In the genomic region with DNA sequence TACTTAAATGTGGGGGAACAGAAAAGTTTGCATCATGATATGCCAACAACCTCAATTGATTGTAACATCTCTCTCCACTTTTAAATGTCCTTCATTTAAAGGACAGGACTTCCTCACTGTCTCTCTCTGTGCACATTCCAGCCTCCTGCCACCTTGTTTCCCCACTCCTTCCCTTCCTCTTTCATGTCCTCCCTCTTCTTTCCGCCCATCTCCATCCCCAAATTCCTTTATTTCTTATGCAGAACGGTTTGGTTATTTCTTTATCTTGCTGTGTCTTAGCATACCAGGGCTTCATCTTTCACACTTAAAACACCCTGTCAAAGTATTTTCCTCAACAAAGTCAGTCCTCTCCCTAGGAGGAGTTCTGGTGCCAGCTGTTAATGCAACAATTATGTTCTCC, we compare ENCODE assay signal across 21 cellular contexts.
DNase-seq lines count a peak whose midpoint lies in the region; ATAC-seq and TF ChIP-seq lines count a peak whose summit lies in the region.
"Had no signal": no experiment of that assay in that cellular context is flagged by ENCODE, and none has a peak within 500 bp of the region (broad histone marks: within the 10 kb centered on the region; RNA-seq: fewer than 3 reads in every experiment).

No MANE protein-coding gene starts in this region.

- H2BK120ac ChIP-seq in mesendoderm (ENCODE audit: low read depth, low read length) = no peak overlapping the region

- H3K79me2 ChIP-seq in mesendoderm (ENCODE audit: control insufficient read depth, insufficient read depth, low read length) (no peaks in the 10 kb centered on the region), OCI-LY7 (ENCODE audit: insufficient read depth, low read depth, low read length) (no peaks in the 10 kb centered on the region)

- intact Hi-C loops in OCI-LY7 (cut with micrococcal nuclease; ENCODE audit: unreplicated experiment) = no loop called here

- H4K20me1 ChIP-seq in OCI-LY7 (ENCODE audit: insufficient read depth, low read length) = no peaks in the 10 kb centered on the region
- H4K20me1 ChIP-seq: BLaER1 treated with 17β-estradiol and CSF1 and Interleukin-3, amounts not matched to agents 10 nM and 100 nM had no signal

- H3K18ac ChIP-seq in mesendoderm (ENCODE audit: low read length) = no peak overlapping the region

- no peaks in the 10 kb centered on the region for H3K79me1 ChIP-seq in mesendoderm (ENCODE audit: low read length)

- no peak overlapping the region for H2BK15ac ChIP-seq in mesendoderm (replicated peaks; ENCODE audit: low read depth)

- peaks cover 11% of the 10 kb centered on the region for H3K4me1 Mint-ChIP-seq in WTC11
- H3K4me1 Mint-ChIP-seq: CD14-positive monocyte; CD8-positive, alpha-beta memory T cell had no signal

- no peak overlapping the region for H4K8ac ChIP-seq in mesendoderm (ENCODE audit: low read depth, low read length)

- no peak overlapping the region for H3K4ac ChIP-seq in mesendoderm (ENCODE audit: low read depth, low read length)

- no peak overlapping the region for H2AFZ ChIP-seq in OCI-LY7 (ENCODE audit: low read length)

- BruUV-seq in OCI-LY7 (replicated peaks; lab: Mats Ljungman, UMichigan) = no TSS peak

- H3K27me3 Mint-ChIP-seq in WTC11 (ENCODE audit: low read depth) = no peaks in the 10 kb centered on the region
- H3K27me3 Mint-ChIP-seq: CD4-positive, alpha-beta T cell; CD8-positive, alpha-beta memory T cell had no signal

- no peaks in the 10 kb centered on the region for H3K9me2 ChIP-seq in OCI-LY7 (ENCODE audit: insufficient read depth, low read length)

- no peak overlapping the region for H2AK5ac ChIP-seq in mesendoderm (ENCODE audit: low read length)

- no peak overlapping the region for H2BK5ac ChIP-seq in mesendoderm (ENCODE audit: low read length)

- no peak overlapping the region for H3K4me3 Mint-ChIP-seq in WTC11
- H3K4me3 Mint-ChIP-seq: CD14-positive monocyte; CD4-positive, alpha-beta T cell; CD8-positive, alpha-beta memory T cell had no signal

- H4K5ac ChIP-seq in mesendoderm (ENCODE audit: low read length) = no peak overlapping the region

- DNase-seq in H7 = peak; percentile 30
- no peak for DNase-seq in WTC11 (ENCODE audit: low spot score)
- peak; percentile 61 for DNase-seq in iPS DF 19.7 (ENCODE audit: low read depth, low spot score)
- peak; percentile 31 for DNase-seq in iPS-NIHi11 (ENCODE audit: low spot score)
- DNase-seq in mesendoderm = no peak
- DNase-seq in OCI-LY7 (ENCODE audit: low spot score) = no peak
- no peak for DNase-seq in DMS114 treated with DMSO at 0.1 percent for 48 hours (lab: John Stamatoyannopoulos, UW; ENCODE audit: unreplicated experiment)
- DNase-seq: 8988T; ACHN; AML-193; BE2C; CD4-positive, alpha-beta T cell; CD8-positive, alpha-beta memory T cell; DMS 273 treated with DMSO at 0.1 percent for 48 hours; DMS53; DMS79 treated with DMSO at 0.1 percent for 48 hours; GF-D8; HCEC 1CT had no signal

- H3K36me3 Mint-ChIP-seq in WTC11 = no peaks in the 10 kb centered on the region
- H3K36me3 Mint-ChIP-seq: CD14-positive monocyte; CD8-positive, alpha-beta memory T cell had no signal

- TF ChIP-seq CTCF in WTC11 (IDR thresholded peaks at IDR 0.05) (no peak), OCI-LY7 (conservative IDR thresholded peaks at IDR 0.05; ENCODE audit: low read length) (no peak)

- H3K9ac ChIP-seq in mesendoderm (ENCODE audit: low read length) = no peak overlapping the region
- H3K9ac ChIP-seq: BLaER1 treated with 17β-estradiol and CSF1 and Interleukin-3, amounts not matched to agents 10 nM and 100 nM had no signal

- CTCF ChIA-PET in WTC11 (lab: Charles Lee) (interaction anchor here (1.3 kb wide), 1 partner anchor 80 kb away, joined by 3 read pairs; no protein-coding TSS in a partner anchor), OCI-LY7 (lab: Charles Lee; ENCODE audit: unreplicated experiment) (no interaction called here)

- H3K27ac ChIP-seq in mesendoderm (ENCODE audit: low read depth, low read length) = no peak overlapping the region
- no peak overlapping the region for H3K27ac ChIP-seq in OCI-LY7 (ENCODE audit: low read depth, low read length, poor library complexity, severe bottlenecking)
- H3K27ac ChIP-seq: A549; BLaER1 treated with 17β-estradiol and CSF1 and Interleukin-3, amounts not matched to agents 10 nM and 100 nM had no signal

- no peak overlapping the region for H3K23ac ChIP-seq in mesendoderm (ENCODE audit: low read length)

- 100% methylated on average over 1 of the region's 2 CpGs for WGBS in mesendoderm (ENCODE audit: extremely low coverage, insufficient coverage, low lambda C conversion rate)

- H3K27ac Mint-ChIP-seq in WTC11 = no peak overlapping the region
- H3K27ac Mint-ChIP-seq: CD14-positive monocyte; CD4-positive, alpha-beta T cell; CD8-positive, alpha-beta memory T cell had no signal

- no peak overlapping the region for H3K4me2 ChIP-seq in mesendoderm (ENCODE audit: low read length)
- H3K4me2 ChIP-seq in OCI-LY7 (ENCODE audit: low read length) = no peak overlapping the region
- H3K4me2 ChIP-seq: A549; BLaER1 treated with 17β-estradiol and CSF1 and Interleukin-3, amounts not matched to agents 10 nM and 100 nM had no signal

- no peaks in the 10 kb centered on the region for H3K9me3 ChIP-seq in OCI-LY7 (ENCODE audit: low read length)
- H3K9me3 ChIP-seq: A549; BE2C; BLaER1 treated with 17β-estradiol and CSF1 and Interleukin-3, amounts not matched to agents 10 nM and 100 nM had no signal

- H3K9me3 Mint-ChIP-seq in WTC11 = no peaks in the 10 kb centered on the region
- H3K9me3 Mint-ChIP-seq: CD4-positive, alpha-beta T cell had no signal

- no peaks in the 10 kb centered on the region for H3K27me3 ChIP-seq in H7 (ENCODE audit: control insufficient read depth, insufficient read depth, low read length)
- H3K27me3 ChIP-seq in mesendoderm (ENCODE audit: insufficient read depth, low read length, poor library complexity) = no peaks in the 10 kb centered on the region
- H3K27me3 ChIP-seq: BE2C; BLaER1 treated with 17β-estradiol and CSF1 and Interleukin-3, amounts not matched to agents 10 nM and 100 nM had no signal

- H3K36me3 ChIP-seq in H7 (replicated peaks; ENCODE audit: control insufficient read depth, insufficient read depth, low read length) = no peaks in the 10 kb centered on the region
- H3K36me3 ChIP-seq in mesendoderm (ENCODE audit: control insufficient read depth, insufficient read depth, low read length) = no peaks in the 10 kb centered on the region
- no peaks in the 10 kb centered on the region for H3K36me3 ChIP-seq in OCI-LY7 (ENCODE audit: insufficient read depth, low read length)
- H3K36me3 ChIP-seq: BE2C; BLaER1 treated with 17β-estradiol and CSF1 and Interleukin-3, amounts not matched to agents 10 nM and 100 nM had no signal

- no peaks in the 10 kb centered on the region for H3K4me1 ChIP-seq in mesendoderm (ENCODE audit: control insufficient read depth, low read depth, low read length)
- no peaks in the 10 kb centered on the region for H3K4me1 ChIP-seq in OCI-LY7 (ENCODE audit: insufficient read depth, low read length, poor library complexity, severe bottlenecking)
- H3K4me1 ChIP-seq: A549; BE2C; BLaER1 treated with 17β-estradiol and CSF1 and Interleukin-3, amounts not matched to agents 10 nM and 100 nM had no signal

- no peak overlapping the region for H3K4me3 ChIP-seq in H7 (ENCODE audit: insufficient read depth, low read depth, low read length)
- H3K4me3 ChIP-seq in mesendoderm (ENCODE audit: low read length) = no peak overlapping the region
- H3K4me3 ChIP-seq in OCI-LY7 (ENCODE audit: low read depth, low read length, poor library complexity, severe bottlenecking) = no peak overlapping the region
- H3K4me3 ChIP-seq: A549; BLaER1 treated with 17β-estradiol and CSF1 and Interleukin-3, amounts not matched to agents 10 nM and 100 nM had no signal

- no peak overlapping the region for H3K56ac ChIP-seq in mesendoderm (ENCODE audit: low read length)

- POLR2A ChIA-PET in WTC11 (lab: Charles Lee) (no interaction called here), OCI-LY7 (lab: Charles Lee) (no interaction called here)

- peak; percentile 66 for ATAC-seq in WTC11
- ATAC-seq: A549 had no signal

TF ChIP-seq in WTC11, 78 proteins besides CTCF, POLR2A, EP300 and RAD21:
- TF ChIP-seq FOXK1 (CRISPR knock-in tag; IDR thresholded peaks at IDR 0.05) = no peak
- no peak for TF ChIP-seq IRF2 (CRISPR knock-in tag; IDR thresholded peaks at IDR 0.05; ENCODE audit: borderline replicate concordance, low read depth)
- TF ChIP-seq, protein P1, sequence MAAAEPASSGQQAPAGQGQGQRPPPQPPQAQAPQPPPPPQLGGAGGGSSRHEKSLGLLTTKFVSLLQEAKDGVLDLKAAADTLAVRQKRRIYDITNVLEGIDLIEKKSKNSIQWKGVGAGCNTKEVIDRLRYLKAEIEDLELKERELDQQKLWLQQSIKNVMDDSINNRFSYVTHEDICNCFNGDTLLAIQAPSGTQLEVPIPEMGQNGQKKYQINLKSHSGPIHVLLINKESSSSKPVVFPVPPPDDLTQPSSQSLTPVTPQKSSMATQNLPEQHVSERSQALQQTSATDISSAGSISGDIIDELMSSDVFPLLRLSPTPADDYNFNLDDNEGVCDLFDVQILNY (CRISPR knock-in tag; IDR thresholded peaks at IDR 0.05) = no peak
- no peak for TF ChIP-seq SOX15 (CRISPR knock-in tag; IDR thresholded peaks at IDR 0.05)
TF ChIP-seq in WTC11: peak in this region for 0.

Comparison
In these comparisons a context has a peak if more than half of its experiments do, and no peak if none do; other contexts are left out.
1. DNase-seq: peak in H7 (single experiment), iPS DF 19.7 (single experiment) and iPS-NIHi11 (single experiment); none in WTC11 (single experiment), mesendoderm (single experiment), OCI-LY7 (single experiment) and DMS114 treated with DMSO at 0.1 percent for 48 hours (single experiment).